In the genomic region with DNA sequence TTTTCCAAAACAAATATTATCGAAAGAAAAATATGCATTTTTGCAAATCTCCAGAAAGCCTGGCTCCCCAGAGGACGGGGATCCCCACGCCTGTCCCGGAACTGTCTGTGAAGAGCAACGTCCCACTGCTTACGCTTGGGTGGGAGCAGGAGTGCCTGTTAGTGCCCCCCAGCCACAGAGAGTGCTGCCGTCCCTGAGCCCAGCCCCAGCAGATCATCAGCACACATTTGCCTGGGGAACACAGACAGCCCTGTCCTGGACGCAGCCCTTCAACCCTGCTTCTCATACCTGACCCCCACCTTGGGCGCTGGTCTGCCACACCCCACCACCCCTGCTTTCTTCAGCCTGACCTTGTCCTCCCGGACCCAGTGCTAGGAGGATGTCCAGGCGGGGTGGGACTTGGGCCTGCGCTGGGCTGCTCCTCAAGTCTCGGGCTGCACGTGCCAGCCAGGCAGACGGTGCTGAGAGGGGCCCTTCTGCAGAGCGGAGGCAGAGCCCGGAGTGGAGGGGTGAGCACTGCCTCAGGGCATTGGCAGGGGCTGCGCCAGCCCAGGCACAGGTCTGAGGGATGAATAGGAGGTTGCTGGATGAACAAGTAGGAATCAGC, we compare ENCODE assay signal across 19 cellular contexts.
DNase-seq lines count a peak whose midpoint lies in the region; ATAC-seq, FAIRE-seq and TF ChIP-seq lines count a peak whose summit lies in the region.
"Had no signal": no experiment of that assay in that cellular context is flagged by ENCODE, and none has a peak within 500 bp of the region (broad histone marks: within the 10 kb centered on the region; RNA-seq: fewer than 3 reads in every experiment).

No MANE protein-coding gene starts in this region.

- H3K4me3 Mint-ChIP-seq in activated CD8-positive, alpha-beta memory T cell treated with anti-CD3 and anti-CD28 coated beads, Interleukin-2, amount 10 ng/mL, durations not matched to agents 7 days and 5 days: no peak overlapping the region
- H3K4me3 Mint-ChIP-seq: GM23338, naive B cell had no signal

- no peak overlapping the region for H2AFZ ChIP-seq in SK-N-SH (ENCODE audit: low read depth)
- H2AFZ ChIP-seq: GM23338 had no signal

- H3K4me1 ChIP-seq in SK-N-SH (ENCODE audit: control insufficient read depth in 1 of 2, insufficient read depth in 2 of 2, low read depth in 1 of 2, low read length in 1 of 2) (peaks cover 0 to 50% of the 10 kb centered on the region in 2 experiments; a peak in 1 of 4 replicates), psoas muscle (no peaks in the 10 kb centered on the region)
- H3K4me1 ChIP-seq: gastroesophageal sphincter had no signal

- CTCF ChIA-PET in SK-N-SH (lab: Yijun Ruan, JAX): interaction anchor here (2.7 kb wide), 1 partner anchor 307 kb away, joined by 7 read pairs; no protein-coding TSS in a partner anchor
- CTCF ChIA-PET in activated CD8-positive, alpha-beta memory T cell treated with anti-CD3 and anti-CD28 coated beads, Interleukin-2, amount 10 ng/mL, durations not matched to agents 7 days and 5 days (lab: Charles Lee): no interaction called here

- no peaks in the 10 kb centered on the region for H4K20me1 ChIP-seq in SK-N-SH (ENCODE audit: insufficient read depth)

- no peaks in the 10 kb centered on the region for H3K9me3 Mint-ChIP-seq in activated CD8-positive, alpha-beta memory T cell treated with anti-CD3 and anti-CD28 coated beads, Interleukin-2, amount 10 ng/mL, durations not matched to agents 7 days and 5 days (ENCODE audit: low read depth)
- H3K9me3 Mint-ChIP-seq: activated T-helper 2 cell treated with anti-CD3 and anti-CD28 coated beads, Interferon-gamma antibody, Interleukin-2, Interleukin-4, amounts not matched to agents 10 μg/mL and 5 μg/mL and 100 μg/mL, durations not matched to agents 14 hours and 24 hours and 36 hours; GM23338; naive B cell had no signal

- POLR2A ChIA-PET in SK-N-SH (lab: Yijun Ruan, JAX): no interaction called here

- no peaks in the 10 kb centered on the region for H3K36me3 Mint-ChIP-seq in activated CD8-positive, alpha-beta memory T cell treated with anti-CD3 and anti-CD28 coated beads, Interleukin-2, amount 10 ng/mL, durations not matched to agents 7 days and 5 days
- H3K36me3 Mint-ChIP-seq: naive B cell had no signal

- 65% methylated on average over 17 of the region's 18 CpGs for WGBS in SK-N-SH (ENCODE audit: low lambda C conversion rate)
- WGBS in psoas muscle, 3 donors: 82 to 85% (median 82%) methylated on average over 18 of the region's 18 CpGs

- no peak for FAIRE-seq in D721Med (lab: Jason Lieb, UNC)
- FAIRE-seq: bronchial epithelial cell, endometrium, GM18507, small intestine had no signal

- ATAC-seq in SK-N-SH treated with all-trans-retinoic acid at 6 μM for 48 hours (no peak), psoas muscle (no peak)
- no peak for ATAC-seq in activated CD8-positive, alpha-beta memory T cell treated with anti-CD3 and anti-CD28 coated beads, Interleukin-2, amount 10 ng/mL, durations not matched to agents 7 days and 5 days
- ATAC-seq: gastroesophageal sphincter, GM23338 had no signal

- no peak overlapping the region for H3K27ac Mint-ChIP-seq in activated CD8-positive, alpha-beta memory T cell treated with anti-CD3 and anti-CD28 coated beads, Interleukin-2, amount 10 ng/mL, durations not matched to agents 7 days and 5 days
- H3K27ac Mint-ChIP-seq: activated T-helper 2 cell treated with anti-CD3 and anti-CD28 coated beads, Interferon-gamma antibody, Interleukin-2, Interleukin-4, amounts not matched to agents 10 μg/mL and 5 μg/mL and 100 μg/mL, durations not matched to agents 14 hours and 24 hours and 36 hours; GM23338 had no signal

- H3K4me2 ChIP-seq in SK-N-SH: no peak overlapping the region
- H3K4me2 ChIP-seq: GM23338 had no signal

- H3K27me3 ChIP-seq in SK-N-SH (ENCODE audit: insufficient read depth) (no peaks in the 10 kb centered on the region), psoas muscle (ENCODE audit: insufficient read depth in 3 of 3, low read length in 2 of 3) (no peaks in the 10 kb centered on the region)
- H3K27me3 ChIP-seq: gastroesophageal sphincter, SJSA1 had no signal

- intact Hi-C loops in psoas muscle (cut with DNase I): no loop called here

- no peaks in the 10 kb centered on the region for H3F3A ChIP-seq in SK-N-SH (replicated peaks; ENCODE audit: insufficient read depth)

- H3K79me2 ChIP-seq in SK-N-SH (ENCODE audit: insufficient read depth): no peaks in the 10 kb centered on the region

- no peaks in the 10 kb centered on the region for H3K27me3 Mint-ChIP-seq in activated CD8-positive, alpha-beta memory T cell treated with anti-CD3 and anti-CD28 coated beads, Interleukin-2, amount 10 ng/mL, durations not matched to agents 7 days and 5 days
- H3K27me3 Mint-ChIP-seq: naive B cell had no signal

- no peak overlapping the region for H3K9ac ChIP-seq in SK-N-SH

- no peak for TF ChIP-seq RAD21 in SK-N-SH (IDR thresholded peaks at IDR 0.05; ENCODE audit: low read length)

- H3K4me1 Mint-ChIP-seq in activated CD8-positive, alpha-beta memory T cell treated with anti-CD3 and anti-CD28 coated beads, Interleukin-2, amount 10 ng/mL, durations not matched to agents 7 days and 5 days: no peaks in the 10 kb centered on the region

- DNase-seq in SK-N-SH (peak; percentile 30), iPS-NIHi11 (ENCODE audit: low spot score) (peak; percentile 5), psoas muscle (peak; percentile 9 to 39), NCI-H446 treated with DMSO at 0.1 percent for 48 hours (lab: John Stamatoyannopoulos, UW) (no peak), D721Med (ENCODE audit: insufficient read length, low spot score) (no peak), Ammon's horn (ENCODE audit: low spot score) (no peak)
- DNase-seq in activated CD8-positive, alpha-beta memory T cell treated with anti-CD3 and anti-CD28 coated beads, Interleukin-2, amount 10 ng/mL, durations not matched to agents 7 days and 5 days: peak; percentile 30
- DNase-seq: naive B cell, NCI-H2029, small intestine had no signal

- no peaks in the 10 kb centered on the region for H3K9me2 ChIP-seq in SK-N-SH

- no peak for TF ChIP-seq CTCF in SK-N-SH (IDR thresholded peaks at IDR 0.05)
- no peak for TF ChIP-seq CTCF in psoas muscle (IDR thresholded peaks at IDR 0.05)
- TF ChIP-seq CTCF in D721Med (IDR thresholded peaks at IDR 0.05; ENCODE audit: insufficient read depth, missing control alignments): no peak

- H3K4me3 ChIP-seq in SK-N-SH (ENCODE audit: low read depth in 2 of 2, low read length in 1 of 2) (no peak overlapping the region), psoas muscle (no peak overlapping the region)
- H3K4me3 ChIP-seq: gastroesophageal sphincter, GM23338, SJSA1 had no signal

- no peak overlapping the region; a peak in 1 of 4 replicates for H3K27ac ChIP-seq in SK-N-SH (ENCODE audit: low read depth in 2 of 2, low read length in 1 of 2)
- H3K27ac ChIP-seq in psoas muscle: no peak overlapping the region
- H3K27ac ChIP-seq: 22Rv1, gastroesophageal sphincter, SJSA1 had no signal

- H3K36me3 ChIP-seq in SK-N-SH (replicated peaks in 1 of 2; ENCODE audit: control insufficient read depth in 1 of 2, insufficient read depth in 2 of 2, low read length in 1 of 2) (no peaks in the 10 kb centered on the region), psoas muscle (ENCODE audit: insufficient read depth in 1 of 2, low read depth in 1 of 2) (no peaks in the 10 kb centered on the region)
- H3K36me3 ChIP-seq: gastroesophageal sphincter, SJSA1 had no signal

- no peak for TF ChIP-seq EP300 in SK-N-SH (IDR thresholded peaks at IDR 0.05; ENCODE audit: borderline replicate concordance in 1 of 2, low read depth in 1 of 2, low read length in 1 of 2)

- H3K9me3 ChIP-seq in SK-N-SH: no peaks in the 10 kb centered on the region
- no peaks in the 10 kb centered on the region for H3K9me3 ChIP-seq in psoas muscle
- H3K9me3 ChIP-seq: gastroesophageal sphincter had no signal

TF ChIP-seq in SK-N-SH, 30 proteins besides CTCF, POLR2A, EP300 and RAD21:
- TF ChIP-seq, protein P1, sequence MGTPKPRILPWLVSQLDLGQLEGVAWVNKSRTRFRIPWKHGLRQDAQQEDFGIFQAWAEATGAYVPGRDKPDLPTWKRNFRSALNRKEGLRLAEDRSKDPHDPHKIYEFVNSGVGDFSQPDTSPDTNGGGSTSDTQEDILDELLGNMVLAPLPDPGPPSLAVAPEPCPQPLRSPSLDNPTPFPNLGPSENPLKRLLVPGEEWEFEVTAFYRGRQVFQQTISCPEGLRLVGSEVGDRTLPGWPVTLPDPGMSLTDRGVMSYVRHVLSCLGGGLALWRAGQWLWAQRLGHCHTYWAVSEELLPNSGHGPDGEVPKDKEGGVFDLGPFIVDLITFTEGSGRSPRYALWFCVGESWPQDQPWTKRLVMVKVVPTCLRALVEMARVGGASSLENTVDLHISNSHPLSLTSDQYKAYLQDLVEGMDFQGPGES (IDR thresholded peaks at IDR 0.05; ENCODE audit: low read depth, low read length): no peak
- TF ChIP-seq RFX5 (IDR thresholded peaks at IDR 0.05; ENCODE audit: low read length) (no peak), TEAD4 (IDR thresholded peaks at IDR 0.05; ENCODE audit: borderline replicate concordance, insufficient read depth) (no peak), NFIC (IDR thresholded peaks at IDR 0.05; ENCODE audit: borderline replicate concordance) (no peak), MEF2A (IDR thresholded peaks at IDR 0.05; ENCODE audit: borderline replicate concordance, low read depth) (no peak), SMC3 (IDR thresholded peaks at IDR 0.05; ENCODE audit: low read depth, low read length) (no peak), SIN3A (IDR thresholded peaks at IDR 0.05; ENCODE audit: borderline replicate concordance, low read depth, low read length) (no peak)

TF ChIP-seq in SK-N-SH treated with all-trans-retinoic acid at 6 μM for 48 hours, 23 proteins besides CTCF, POLR2A, EP300 and RAD21 (continues in another document):
- TF ChIP-seq, protein P2, sequence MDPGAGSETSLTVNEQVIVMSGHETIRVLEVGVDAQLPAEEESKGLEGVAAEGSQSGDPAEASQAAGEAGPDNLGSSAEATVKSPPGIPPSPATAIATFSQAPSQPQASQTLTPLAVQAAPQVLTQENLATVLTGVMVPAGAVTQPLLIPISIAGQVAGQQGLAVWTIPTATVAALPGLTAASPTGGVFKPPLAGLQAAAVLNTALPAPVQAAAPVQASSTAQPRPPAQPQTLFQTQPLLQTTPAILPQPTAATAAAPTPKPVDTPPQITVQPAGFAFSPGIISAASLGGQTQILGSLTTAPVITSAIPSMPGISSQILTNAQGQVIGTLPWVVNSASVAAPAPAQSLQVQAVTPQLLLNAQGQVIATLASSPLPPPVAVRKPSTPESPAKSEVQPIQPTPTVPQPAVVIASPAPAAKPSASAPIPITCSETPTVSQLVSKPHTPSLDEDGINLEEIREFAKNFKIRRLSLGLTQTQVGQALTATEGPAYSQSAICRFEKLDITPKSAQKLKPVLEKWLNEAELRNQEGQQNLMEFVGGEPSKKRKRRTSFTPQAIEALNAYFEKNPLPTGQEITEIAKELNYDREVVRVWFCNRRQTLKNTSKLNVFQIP (CRISPR knock-in tag; IDR thresholded peaks at IDR 0.05; ENCODE audit: borderline replicate concordance, low read depth): no peak

Comparison
In these comparisons a context has a peak if more than half of its experiments do, and no peak if none do; other contexts are left out.
1. DNase-seq: peak in SK-N-SH (single experiment), activated CD8-positive, alpha-beta memory T cell treated with anti-CD3 and anti-CD28 coated beads, Interleukin-2, amount 10 ng/mL, durations not matched to agents 7 days and 5 days (single experiment), iPS-NIHi11 (single experiment) and psoas muscle (2 of 2); none in NCI-H446 treated with DMSO at 0.1 percent for 48 hours (single experiment), D721Med (single experiment) and Ammon's horn (single experiment).